In genomic region chr4:74438661-74439060, GRCh38 we compare ENCODE assay signal across 27 cellular contexts. TPM values are rescaled to one million over a fixed set of nuclear protein-coding genes. Genes with fewer than 3 reads are reported as not detected.
"Had no signal": no experiment of that assay in that cellular context is flagged by ENCODE, and none has a peak within 500 bp of the region (broad histone marks: within the 10 kb centered on the region; RNA-seq: fewer than 3 reads in every experiment).

No MANE protein-coding gene starts in this region.

- H3K4me2 ChIP-seq: neural progenitor cell had no signal

- FAIRE-seq: small intestine, urothelium cell line had no signal

- ATAC-seq: psoas muscle; right lobe of liver; stimulated activated effector memory CD8-positive, alpha-beta T cell treated with anti-CD3 and anti-CD28 coated beads, Interleukin-12 subunit alpha, Interleukin-12 subunit beta, amount 100 ng/mL, for 72 hours; stimulated activated naive B cell treated with anti-CD40 and anti-IgM and Interleukin-4, amounts not matched to agents 10 μg/mL and 1 μg/mL and 100 μg/mL, for 72 hours had no signal

- H3K79me2 ChIP-seq: parathyroid adenoma had no signal

- H3K27me3 ChIP-seq: ovary, right lobe of liver, sigmoid colon, stomach, thyroid gland, tibial nerve, upper lobe of left lung, vagina had no signal

- H3K27ac ChIP-seq: neural progenitor cell, ovary, parathyroid adenoma, psoas muscle, right lobe of liver, sigmoid colon, stomach, thoracic aorta, thyroid gland, tibial nerve, upper lobe of left lung, vagina had no signal

- H3K4me3 ChIP-seq: neural progenitor cell, ovary, psoas muscle, right lobe of liver, sigmoid colon, stomach, thoracic aorta, thyroid gland, tibial nerve, upper lobe of left lung, vagina had no signal

- DNase-seq: occipital lobe; ovary; posterior cingulate gyrus; psoas muscle; right cardiac atrium; right lobe of liver; sigmoid colon; small intestine; stimulated activated CD4-positive, alpha-beta T cell treated with anti-CD3 and anti-CD28 coated beads, Interleukin-15, amount 100 ng/mL, for 24 hours; stimulated activated CD4-positive, alpha-beta T cell treated with anti-CD3 and anti-CD28 coated beads, Interleukin-2, amount 100 ng/mL, for 24 hours; stimulated activated CD4-positive, alpha-beta T cell treated with anti-CD3 and anti-CD28 coated beads, Interleukin-2, amount 100 ng/mL, for 48 hours; stimulated activated CD4-positive, alpha-beta T cell treated with anti-CD3 and anti-CD28 coated beads, Interleukin-4, amount 100 ng/mL, for 24 hours; stimulated activated naive B cell treated with anti-CD40 and anti-IgM and Interleukin-4, amounts not matched to agents 10 μg/mL and 1 μg/mL and 100 μg/mL, for 72 hours; stimulated activated naive CD4-positive, alpha-beta T cell treated with Interleukin-2 at 50 U/mL for 16 hours; stomach; thyroid gland; trophoblast cell; upper lobe of left lung had no signal

- H3K9ac ChIP-seq: neural progenitor cell, parathyroid adenoma had no signal

- H3K36me3 ChIP-seq: neural progenitor cell, ovary, right lobe of liver, sigmoid colon, stomach, thoracic aorta, thyroid gland, tibial nerve, upper lobe of left lung, vagina had no signal

- H3K9me3 ChIP-seq: ovary, psoas muscle, right lobe of liver, sigmoid colon, stomach, thoracic aorta, thyroid gland, tibial nerve, upper lobe of left lung, vagina had no signal

- H3K4me1 ChIP-seq: neural progenitor cell, parathyroid adenoma, psoas muscle, right lobe of liver, sigmoid colon, stomach, thyroid gland, tibial nerve, upper lobe of left lung, vagina had no signal

- H2AFZ ChIP-seq: neural progenitor cell, parathyroid adenoma had no signal

RNA-seq across cellular contexts. Expression of gene AREG, which starts 6.3 kb away (rescaled TPM):
- total RNA-seq: occipital lobe, skeletal muscle tissue had no signal
- polyA plus RNA-seq: neural cell had no signal
